ENCODE assay signal across 14 cellular contexts in the genomic region with DNA sequence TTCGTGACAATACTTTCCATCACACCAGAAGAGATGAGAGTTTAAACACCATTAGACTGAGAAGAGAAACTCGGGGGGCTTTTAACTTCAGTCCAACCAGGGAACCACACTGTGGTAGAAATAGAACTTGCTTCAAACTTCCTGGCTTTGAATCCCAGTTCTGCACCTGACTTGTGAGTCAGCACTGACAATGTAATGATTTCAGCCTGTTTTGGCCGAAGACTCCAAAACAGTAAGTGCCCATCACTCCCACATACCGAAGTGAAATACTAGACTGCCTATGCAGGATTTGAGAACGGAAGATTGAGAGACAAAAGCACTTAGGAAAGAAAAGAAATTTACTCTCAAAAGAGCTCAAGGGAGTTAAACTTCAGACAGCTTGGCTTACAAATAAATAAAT. TPM values are rescaled to one million over a fixed set of nuclear protein-coding genes. Genes with fewer than 3 reads are reported as not detected.
A peak's percentile ranks its signal among the peaks of the same experiment; 100 is the strongest.
DNase-seq lines count a peak whose midpoint lies in the region; TF ChIP-seq lines count a peak whose summit lies in the region.
"Had no signal": no experiment of that assay in that cellular context is flagged by ENCODE, and none has a peak within 500 bp of the region (broad histone marks: within the 10 kb centered on the region; RNA-seq: fewer than 3 reads in every experiment).

No MANE protein-coding gene starts in this region.

- H4K20me1 ChIP-seq in GM23248 (ENCODE audit: insufficient read depth) (no peaks in the 10 kb centered on the region), OCI-LY7 (ENCODE audit: insufficient read depth, low read length) (no peaks in the 10 kb centered on the region)
- H4K20me1 ChIP-seq: BLaER1 treated with 17β-estradiol and CSF1 and Interleukin-3, amounts not matched to agents 10 nM and 100 nM had no signal

- H3K27ac ChIP-seq in GM23248, result no peak overlapping the region
- H3K27ac ChIP-seq in esophagus muscularis mucosa (replicated peaks in 1 of 4), result no peak overlapping the region
- H3K27ac ChIP-seq in OCI-LY7 (ENCODE audit: low read depth, low read length, poor library complexity, severe bottlenecking), result no peak overlapping the region
- H3K27ac ChIP-seq: prostate gland had no signal

- no peaks in the 10 kb centered on the region for H3K27me3 ChIP-seq in GM23248 (replicated peaks; ENCODE audit: insufficient read depth)
- no peaks in the 10 kb centered on the region for H3K27me3 ChIP-seq in esophagus muscularis mucosa
- H3K27me3 ChIP-seq: BLaER1 treated with 17β-estradiol and CSF1 and Interleukin-3, amounts not matched to agents 10 nM and 100 nM had no signal

- peak; percentile 57 for DNase-seq in GM23248
- DNase-seq in SK-MEL-5 (ENCODE audit: low read depth, low spot score), result peak; percentile 25
- peak; percentile 60 for DNase-seq in esophagus muscularis mucosa (ENCODE audit: extremely low spot score)
- DNase-seq in pulmonary artery endothelial cell (ENCODE audit: low read depth, low spot score), result peak; percentile 87
- no peak for DNase-seq in middle frontal gyrus (ENCODE audit: extremely low spot score, low spot score)
- no peak for DNase-seq in OCI-LY7 (ENCODE audit: low spot score)
- no peak for DNase-seq in NCI-H1105 (lab: John Stamatoyannopoulos, UW)
- DNase-seq in DMS153 (lab: John Stamatoyannopoulos, UW), result no peak
- DNase-seq: activated naive CD4-positive, alpha-beta T cell treated with anti-CD3 and anti-CD28 coated beads, Interleukin-2, amount 10 ng/mL, durations not matched to agents 7 days and 5 days; NCI-H2171; stimulated activated CD4-positive, alpha-beta T cell treated with anti-CD3 and anti-CD28 coated beads, Interleukin-4, amount 100 ng/mL, for 24 hours; stimulated activated naive CD4-positive, alpha-beta T cell had no signal

- H3K4me3 ChIP-seq in GM23248 (no peak overlapping the region), esophagus muscularis mucosa (no peak overlapping the region), OCI-LY7 (ENCODE audit: low read depth, low read length, poor library complexity, severe bottlenecking) (no peak overlapping the region)
- H3K4me3 ChIP-seq: BLaER1 treated with 17β-estradiol and CSF1 and Interleukin-3, amounts not matched to agents 10 nM and 100 nM; prostate gland had no signal

- no peak for TF ChIP-seq EP300 in esophagus muscularis mucosa (IDR thresholded peaks at IDR 0.05)

- H3K9me2 ChIP-seq in GM23248 (ENCODE audit: insufficient read depth) (no peaks in the 10 kb centered on the region), OCI-LY7 (ENCODE audit: insufficient read depth, low read length) (no peaks in the 10 kb centered on the region)

- TF ChIP-seq POLR2A in esophagus muscularis mucosa (IDR thresholded peaks at IDR 0.05; ENCODE audit: low read depth), result no peak

- CTCF ChIA-PET in OCI-LY7 (lab: Charles Lee; ENCODE audit: unreplicated experiment), result no interaction called here

- H3K9me3 ChIP-seq in GM23248 (ENCODE audit: low read depth) (no peaks in the 10 kb centered on the region), esophagus muscularis mucosa (no peaks in the 10 kb centered on the region), OCI-LY7 (ENCODE audit: low read length) (no peaks in the 10 kb centered on the region)
- H3K9me3 ChIP-seq: prostate gland had no signal

- H3K36me3 ChIP-seq in GM23248 (ENCODE audit: low read depth), result no peaks in the 10 kb centered on the region
- no peaks in the 10 kb centered on the region for H3K36me3 ChIP-seq in esophagus muscularis mucosa
- no peaks in the 10 kb centered on the region for H3K36me3 ChIP-seq in OCI-LY7 (ENCODE audit: insufficient read depth, low read length)
- H3K36me3 ChIP-seq: BLaER1 treated with 17β-estradiol and CSF1 and Interleukin-3, amounts not matched to agents 10 nM and 100 nM; prostate gland had no signal

- no TSS peak for BruUV-seq in OCI-LY7 (replicated peaks; lab: Mats Ljungman, UMichigan)

- WGBS in GM23248 (ENCODE audit: low coverage in 1 of 2, low lambda C conversion rate in 2 of 2, missing lambda C conversion rate in 2 of 2), 2 experiments, result 54 to 64% methylated on average over 5 of the region's 5 CpGs
- 70% methylated on average over 5 of the region's 5 CpGs for WGBS in esophagus muscularis mucosa

- POLR2A ChIA-PET in OCI-LY7 (lab: Charles Lee), result no interaction called here

- no peaks in the 10 kb centered on the region for H3K79me2 ChIP-seq in GM23248 (ENCODE audit: insufficient read depth)
- no peaks in the 10 kb centered on the region for H3K79me2 ChIP-seq in OCI-LY7 (ENCODE audit: insufficient read depth, low read depth, low read length)

- H3K4me2 ChIP-seq in GM23248 (ENCODE audit: unreplicated experiment) (no peak overlapping the region), OCI-LY7 (ENCODE audit: low read length) (no peak overlapping the region)

- no peak overlapping the region for H3K9ac ChIP-seq in GM23248
- H3K9ac ChIP-seq: BLaER1 treated with 17β-estradiol and CSF1 and Interleukin-3, amounts not matched to agents 10 nM and 100 nM had no signal

- no peak for TF ChIP-seq CTCF in esophagus muscularis mucosa (IDR thresholded peaks at IDR 0.05)
- no peak for TF ChIP-seq CTCF in OCI-LY7 (conservative IDR thresholded peaks at IDR 0.05; ENCODE audit: low read length)

- no peaks in the 10 kb centered on the region; the same call in 1 of the 2 replicates for H3K4me1 ChIP-seq in GM23248 (ENCODE audit: insufficient read depth)
- H3K4me1 ChIP-seq in esophagus muscularis mucosa, result no peaks in the 10 kb centered on the region
- H3K4me1 ChIP-seq in OCI-LY7 (ENCODE audit: insufficient read depth, low read length, poor library complexity, severe bottlenecking), result no peaks in the 10 kb centered on the region

- in situ Hi-C loops in GM23248 (cut with MboI), result no loop called here
- in situ Hi-C loops in SK-MEL-5 (cut with HindIII; ENCODE audit: low pct_unique_long_range_greater_than_20kb, low sequenced_read_pairs), result no loop called here

- no peak overlapping the region for H2AFZ ChIP-seq in GM23248
- H2AFZ ChIP-seq in OCI-LY7 (ENCODE audit: low read length), result no peak overlapping the region

- H3F3A ChIP-seq in GM23248 (ENCODE audit: insufficient read depth), result no peaks in the 10 kb centered on the region

- intact Hi-C loops in esophagus muscularis mucosa (cut with DNase I), result no loop called here
- intact Hi-C loops in OCI-LY7 (cut with micrococcal nuclease; ENCODE audit: unreplicated experiment), result no loop called here

RNA-seq across cellular contexts. Expression of gene C2CD4B, which starts 27.0 kb away (rescaled TPM):
- not detected in 2 replicates for total RNA-seq in GM23248 (2014; rRNA removed; shearing (Covaris generic))
- polyA plus RNA-seq in GM23248 (2016; fragmentation: Nextera tagmentation; extraction: Ambion mirVana), result not detected in 2 replicates
- not detected in 2 replicates for total RNA-seq in SK-MEL-5 (2014; rRNA removed; shearing (Covaris generic))
- polyA plus RNA-seq in SK-MEL-5 (2015; cell fraction: cytosol; rRNA removed), result not detected in 2 replicates
- polyA plus RNA-seq in SK-MEL-5 (2015; cell fraction: nucleus; rRNA removed), result not detected in 2 replicates
- total RNA-seq in esophagus muscularis mucosa (1 to 10 TPM; 2.5 to 8.6 (median 3.9) TPM), pulmonary artery endothelial cell (9.2 and 32.5 TPM in 2 replicates), OCI-LY7 (2022) (not detected in 2 replicates)
- not detected in 2 replicates for total RNA-seq in OCI-LY7 (2014; rRNA removed; shearing (Covaris generic))

Comparison
In these comparisons a context has a peak if more than half of its experiments do, and no peak if none do; other contexts are left out.
1. DNase-seq: peak in GM23248 (single experiment), SK-MEL-5 (single experiment), esophagus muscularis mucosa (single experiment) and pulmonary artery endothelial cell (single experiment); none in middle frontal gyrus (single experiment), OCI-LY7 (single experiment), NCI-H1105 (single experiment) and DMS153 (single experiment).